In genomic region chr4:173332963-173333657, GRCh38 we compare ENCODE assay signal across 2 cellular contexts.
TF ChIP-seq lines count a peak whose summit lies in the region.

No MANE protein-coding gene starts in this region.

TF ChIP-seq in GM12878, 131 proteins besides CTCF, POLR2A, EP300 and RAD21 (continued from another document):
- TF ChIP-seq MTA2 (IDR thresholded peaks at IDR 0.05; ENCODE audit: low read depth) (no peak), MYB (IDR thresholded peaks at IDR 0.05; ENCODE audit: borderline replicate concordance, low read depth, low read length) (no peak), PAX5 (IDR thresholded peaks at IDR 0.05; ENCODE audit: borderline replicate concordance, low read depth, low read length) (no peak)

TF ChIP-seq in liver, 16 proteins besides CTCF, POLR2A, EP300 and RAD21 (continued from another document):
- TF ChIP-seq FOXA2 (IDR thresholded peaks at IDR 0.05) (no peak), FOXA1 (IDR thresholded peaks at IDR 0.05) (no peak), SP1 (IDR thresholded peaks at IDR 0.05) (no peak), ZBTB33 (IDR thresholded peaks at IDR 0.05) (no peak), EGR1 (IDR thresholded peaks at IDR 0.05; ENCODE audit: low read depth in 2 of 2) (no peak), JUND (IDR thresholded peaks at IDR 0.05) (no peak), RXRA (IDR thresholded peaks at IDR 0.05) (no peak), YY1 (IDR thresholded peaks at IDR 0.05) (no peak)
- TF ChIP-seq, protein P1, sequence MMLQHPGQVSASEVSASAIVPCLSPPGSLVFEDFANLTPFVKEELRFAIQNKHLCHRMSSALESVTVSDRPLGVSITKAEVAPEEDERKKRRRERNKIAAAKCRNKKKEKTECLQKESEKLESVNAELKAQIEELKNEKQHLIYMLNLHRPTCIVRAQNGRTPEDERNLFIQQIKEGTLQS (IDR thresholded peaks at IDR 0.05), result no peak
TF ChIP-seq in liver: peak in this region for 0.
